ENCODE assay signal across 15 cellular contexts in genomic region chr19:20422216-20422615, GRCh38.
DNase-seq lines count a peak whose midpoint lies in the region; ATAC-seq, FAIRE-seq and TF ChIP-seq lines count a peak whose summit lies in the region.
"Had no signal": no experiment of that assay in that cellular context is flagged by ENCODE, and none has a peak within 500 bp of the region (broad histone marks: within the 10 kb centered on the region; RNA-seq: fewer than 3 reads in every experiment).

No MANE protein-coding gene starts in this region.

- H3K4me1 ChIP-seq in GM23248 (ENCODE audit: insufficient read depth) (0 out of 2 replicates have a peak, but pooled peaks cover 5% of the 10 kb centered on the region), iPS-15b (ENCODE audit: control insufficient read depth, insufficient read depth, low read length) (no peaks in the 10 kb centered on the region), skeletal muscle tissue (ENCODE audit: control insufficient read depth in 3 of 3, insufficient read depth in 3 of 3, low read length in 3 of 3) (peaks cover 0 to 3% (median 0%) of the 10 kb centered on the region in 3 donors)

- H3K9me3 ChIP-seq in GM23248 (ENCODE audit: low read depth): no peaks in the 10 kb centered on the region
- H3K9me3 ChIP-seq in iPS-15b (ENCODE audit: control insufficient read depth, insufficient read depth, low read length): no peaks in the 10 kb centered on the region
- H3K9me3 ChIP-seq in skeletal muscle tissue (ENCODE audit: control insufficient read depth in 3 of 3, low read length in 3 of 3): no peaks in the 10 kb centered on the region

- H3K9ac ChIP-seq in GM23248 (peak overlapping the region; percentile 99), iPS-15b (ENCODE audit: low read depth, low read length) (no peak overlapping the region), skeletal muscle tissue (ENCODE audit: low read depth in 1 of 3, low read length in 3 of 3) (no peak overlapping the region)

- H3K27me3 Mint-ChIP-seq in T-cell: peaks cover 0 to 2% of the 10 kb centered on the region in 2 donors
- H3K27me3 Mint-ChIP-seq: activated naive CD8-positive, alpha-beta T cell treated with anti-CD3 and anti-CD28 coated beads, Interleukin-2, amount 10 ng/mL, durations not matched to agents 7 days and 5 days; dendritic cell treated with granulocyte-macrophage colony-stimulating factor and Interleukin-4, amounts not matched to agents 40 ng/mL and 50 ng/mL, for 4 days; stimulated activated naive CD8-positive, alpha-beta T cell treated with anti-CD3 and anti-CD28 coated beads, Interleukin-15, amount 100 ng/mL, for 72 hours had no signal

- no peak for TF ChIP-seq POLR2A in GM12891 (IDR thresholded peaks at IDR 0.05; ENCODE audit: low read depth, low read length)

- peak overlapping the region; percentile 92 for H3K4me2 ChIP-seq in GM23248 (ENCODE audit: unreplicated experiment)

- 0 out of 2 replicates have a peak, but pooled peaks cover 4% of the 10 kb centered on the region for H3K36me3 ChIP-seq in GM23248 (ENCODE audit: low read depth)
- H3K36me3 ChIP-seq in iPS-15b (ENCODE audit: control insufficient read depth, insufficient read depth, low read length): peaks cover 4% of the 10 kb centered on the region
- no peaks in the 10 kb centered on the region for H3K36me3 ChIP-seq in skeletal muscle tissue (ENCODE audit: control insufficient read depth in 3 of 3, insufficient read depth in 3 of 3, low read length in 3 of 3)

- H2AFZ ChIP-seq in GM23248: peak overlapping the region; percentile 99

- 77 to 83% methylated on average over 7 of the region's 7 CpGs for WGBS in GM23248 (ENCODE audit: low coverage in 1 of 2, low lambda C conversion rate in 2 of 2, missing lambda C conversion rate in 2 of 2), 2 experiments

- H3K27ac Mint-ChIP-seq in T-cell: peak overlapping the region in 1 of 2 donors; percentile 68
- H3K27ac Mint-ChIP-seq: activated naive CD8-positive, alpha-beta T cell treated with anti-CD3 and anti-CD28 coated beads, Interleukin-2, amount 10 ng/mL, durations not matched to agents 7 days and 5 days; stimulated activated naive CD8-positive, alpha-beta T cell treated with anti-CD3 and anti-CD28 coated beads, Interleukin-15, amount 100 ng/mL, for 72 hours had no signal

- peaks cover 7% of the 10 kb centered on the region for H3K36me3 Mint-ChIP-seq in T-cell

- H3F3A ChIP-seq in GM23248 (ENCODE audit: insufficient read depth): peaks cover 24% of the 10 kb centered on the region

- H3K4me1 Mint-ChIP-seq in T-cell: peaks cover 8 to 20% (median 12%) of the 10 kb centered on the region in 3 donors
- H3K4me1 Mint-ChIP-seq: stimulated activated naive CD8-positive, alpha-beta T cell treated with anti-CD3 and anti-CD28 coated beads, Interleukin-15, amount 100 ng/mL, for 72 hours had no signal

- no peak for ATAC-seq in T-cell (replicated peaks in 1 of 4)
- ATAC-seq: stimulated activated naive CD8-positive, alpha-beta T cell treated with anti-CD3 and anti-CD28 coated beads, Interleukin-15, amount 100 ng/mL, for 72 hours had no signal

- POLR2A ChIA-PET in T-cell (lab: Charles Lee): no interaction called here

- no peaks in the 10 kb centered on the region for H3K9me2 ChIP-seq in GM23248 (ENCODE audit: insufficient read depth)

- CTCF ChIA-PET in T-cell (lab: Charles Lee): no interaction called here

- H4K20me1 ChIP-seq in GM23248 (ENCODE audit: insufficient read depth): no peaks in the 10 kb centered on the region

- DNase-seq in GM23248 (peak; percentile 0), T-cell (no peak), GM12891 (ENCODE audit: insufficient read length, low spot score) (no peak), NOMO-1 treated with dmso at 0.1 percent for 144 hours (lab: John Stamatoyannopoulos, UW; ENCODE audit: unreplicated experiment) (no peak), DMS79 (lab: John Stamatoyannopoulos, UW) (no peak)
- DNase-seq: activated naive CD8-positive, alpha-beta T cell treated with anti-CD3 and anti-CD28 coated beads, Interleukin-2, amount 10 ng/mL, durations not matched to agents 7 days and 5 days; foreskin fibroblast; NCI-H1694 treated with DMSO at 0.1 percent for 48 hours; NCI-H524 treated with DMSO at 0.1 percent for 48 hours; RPMI8226; stimulated activated naive CD8-positive, alpha-beta T cell treated with anti-CD3 and anti-CD28 coated beads, Interleukin-15, amount 100 ng/mL, for 72 hours had no signal

- H3K79me2 ChIP-seq in GM23248 (ENCODE audit: insufficient read depth): peaks cover 53% of the 10 kb centered on the region

- H3K4me3 ChIP-seq in GM23248 (peak overlapping the region; percentile 96), iPS-15b (ENCODE audit: low read depth, low read length) (peak overlapping the region; percentile 97), skeletal muscle tissue (ENCODE audit: low read length in 3 of 3) (no peak overlapping the region)

- in situ Hi-C loops in GM23248 (cut with MboI): no loop called here

- H3K4me3 Mint-ChIP-seq in T-cell: peak overlapping the region; percentile 0 to 95 (median 93)
- H3K4me3 Mint-ChIP-seq: activated naive CD8-positive, alpha-beta T cell treated with anti-CD3 and anti-CD28 coated beads, Interleukin-2, amount 10 ng/mL, durations not matched to agents 7 days and 5 days; stimulated activated naive CD8-positive, alpha-beta T cell treated with anti-CD3 and anti-CD28 coated beads, Interleukin-15, amount 100 ng/mL, for 72 hours had no signal

- H3K27ac ChIP-seq in GM23248 (peak overlapping the region; percentile 99), skeletal muscle tissue (ENCODE audit: low read depth, low read length) (peak overlapping the region; percentile 66)

- H3K27me3 ChIP-seq in GM23248 (replicated peaks; ENCODE audit: insufficient read depth) (no peaks in the 10 kb centered on the region), iPS-15b (ENCODE audit: control insufficient read depth, insufficient read depth, low read length) (no peaks in the 10 kb centered on the region), skeletal muscle tissue (ENCODE audit: control insufficient read depth in 3 of 3, insufficient read depth in 3 of 3, low read length in 3 of 3) (no peaks in the 10 kb centered on the region)

- no peak for FAIRE-seq in GM12891 (lab: Jason Lieb, UNC)
- FAIRE-seq: H54 had no signal

- peaks cover 0 to 5% (median 4%) of the 10 kb centered on the region in 3 donors for H3K9me3 Mint-ChIP-seq in T-cell
- H3K9me3 Mint-ChIP-seq: stimulated activated naive CD8-positive, alpha-beta T cell treated with anti-CD3 and anti-CD28 coated beads, Interleukin-15, amount 100 ng/mL, for 72 hours had no signal

TF ChIP-seq in GM12891, 5 proteins besides CTCF, POLR2A, EP300 and RAD21:
- TF ChIP-seq POLR2AphosphoS5 (IDR thresholded peaks at IDR 0.05; ENCODE audit: low read depth, low read length) (no peak), TAF1 (IDR thresholded peaks at IDR 0.05; ENCODE audit: low read depth, low read length) (no peak), SPI1 (IDR thresholded peaks at IDR 0.05; ENCODE audit: low read depth, low read length) (no peak), PAX5 (IDR thresholded peaks at IDR 0.05; ENCODE audit: insufficient read depth, low read length, severe bottlenecking) (no peak), POU2F2 (IDR thresholded peaks at IDR 0.05; ENCODE audit: low read depth, low read length) (no peak)

Comparison
In these comparisons a context has a peak if more than half of its experiments do, and no peak if none do; other contexts are left out.
1. H3K4me3 ChIP-seq: peak in GM23248 (single experiment) and iPS-15b (single experiment); none in skeletal muscle tissue (0 of 3).